ENCODE assay signal across 18 cellular contexts in genomic region chr5:93151121-93151520, GRCh38.
DNase-seq lines count a peak whose midpoint lies in the region; ATAC-seq, FAIRE-seq and TF ChIP-seq lines count a peak whose summit lies in the region.
"Had no signal": no experiment of that assay in that cellular context is flagged by ENCODE, and none has a peak within 500 bp of the region (broad histone marks: within the 10 kb centered on the region; RNA-seq: fewer than 3 reads in every experiment).

No MANE protein-coding gene starts in this region.

- no peaks in the 10 kb centered on the region for H3K36me3 ChIP-seq in Panc1 (ENCODE audit: control insufficient read depth, insufficient read depth, low read length)
- H3K36me3 ChIP-seq: suprapubic skin had no signal

- peaks cover 26% of the 10 kb centered on the region for H3K4me1 ChIP-seq in Panc1 (ENCODE audit: control insufficient read depth, insufficient read depth, low read length)
- H3K4me1 ChIP-seq: suprapubic skin had no signal

- no peaks in the 10 kb centered on the region for H3K27me3 ChIP-seq in Panc1 (ENCODE audit: control insufficient read depth, insufficient read depth, low read length)
- H3K27me3 ChIP-seq: suprapubic skin had no signal

- no peak for TF ChIP-seq CTCF in Panc1 (IDR thresholded peaks at IDR 0.05)

- no peak overlapping the region for H3K27ac Mint-ChIP-seq in naive thymus-derived CD8-positive, alpha-beta T cell
- H3K27ac Mint-ChIP-seq: activated naive CD4-positive, alpha-beta T cell treated with anti-CD3 and anti-CD28 coated beads, Interleukin-2, amount 50 U/mL, for 24 hours; activated T-cell treated with anti-CD3 and anti-CD28 coated beads, Interleukin-2, amount 50 U/mL, for 24 hours; effector memory CD8-positive, alpha-beta T cell had no signal

- peak; percentile 58; the same call in 1 of the 2 replicates for ATAC-seq in Panc1
- no peak for ATAC-seq in GM21717 (IDR thresholded peaks at IDR 0.05; ENCODE audit: unreplicated experiment)
- ATAC-seq in HG02973 (IDR thresholded peaks at IDR 0.05; ENCODE audit: unreplicated experiment): no peak
- no peak for ATAC-seq in naive thymus-derived CD8-positive, alpha-beta T cell
- ATAC-seq: effector memory CD8-positive, alpha-beta T cell; left ventricle myocardium superior had no signal

- no peaks in the 10 kb centered on the region for H3K36me3 Mint-ChIP-seq in naive thymus-derived CD8-positive, alpha-beta T cell
- H3K36me3 Mint-ChIP-seq: activated naive CD4-positive, alpha-beta T cell treated with anti-CD3 and anti-CD28 coated beads, Interleukin-2, amount 50 U/mL, for 24 hours had no signal

- intact Hi-C loops in Panc1 (cut with micrococcal nuclease; ENCODE audit: unreplicated experiment): no loop called here

- DNase-seq in Panc1 (ENCODE audit: low read depth, low spot score) (no peak), dermis blood vessel endothelial cell (peak; percentile 70), lung microvascular endothelial cell (ENCODE audit: low read depth in 2 of 2) (peak; percentile 65 to 69), Ammon's horn (ENCODE audit: low spot score) (no peak)
- no peak for DNase-seq in naive thymus-derived CD8-positive, alpha-beta T cell
- DNase-seq: activated CD4-positive, alpha-beta T cell treated with anti-CD3 and anti-CD28 coated beads, Interleukin-2, amount 50 U/mL, for 48 hours; activated T-cell treated with anti-CD3 and anti-CD28 coated beads, Interleukin-2, amount 50 U/mL, for 24 hours; effector memory CD8-positive, alpha-beta T cell; KBM-7; left ventricle myocardium superior; NCI-H1417 treated with DMSO at 0.1 percent for 48 hours; NCI-H2171 treated with DMSO at 0.1 percent for 48 hours had no signal

- H3K9me3 ChIP-seq in Panc1 (ENCODE audit: control insufficient read depth, insufficient read depth, low read depth, low read length): no peaks in the 10 kb centered on the region
- H3K9me3 ChIP-seq: suprapubic skin had no signal

- no peak overlapping the region for H3K4me3 Mint-ChIP-seq in naive thymus-derived CD8-positive, alpha-beta T cell
- H3K4me3 Mint-ChIP-seq: activated naive CD4-positive, alpha-beta T cell treated with anti-CD3 and anti-CD28 coated beads, Interleukin-2, amount 50 U/mL, for 24 hours; activated T-cell treated with anti-CD3 and anti-CD28 coated beads, Interleukin-2, amount 50 U/mL, for 24 hours; effector memory CD8-positive, alpha-beta T cell had no signal

- CTCF ChIA-PET in Panc1 (lab: Charles Lee): no interaction called here

- H3K27me3 Mint-ChIP-seq in naive thymus-derived CD8-positive, alpha-beta T cell: peaks cover 0 to 4% (median 0%) of the 10 kb centered on the region in 5 donors
- H3K27me3 Mint-ChIP-seq: activated naive CD4-positive, alpha-beta T cell treated with anti-CD3 and anti-CD28 coated beads, Interleukin-2, amount 50 U/mL, for 24 hours; activated T-cell treated with anti-CD3 and anti-CD28 coated beads, Interleukin-2, amount 50 U/mL, for 24 hours; effector memory CD8-positive, alpha-beta T cell had no signal

- H3K27ac ChIP-seq in Panc1 (ENCODE audit: low read length): peak overlapping the region; percentile 79; the same call in 1 of the 2 replicates
- H3K27ac ChIP-seq: suprapubic skin, VCaP had no signal

- peaks cover 0 to 3% (median 0%) of the 10 kb centered on the region in 9 donors for H3K9me3 Mint-ChIP-seq in naive thymus-derived CD8-positive, alpha-beta T cell
- H3K9me3 Mint-ChIP-seq: effector memory CD8-positive, alpha-beta T cell had no signal

- in situ Hi-C loops in Panc1 (cut with HindIII; ENCODE audit: low pct_unique_long_range_greater_than_20kb, low sequenced_read_pairs): no loop called here

- POLR2A ChIA-PET in Panc1 (lab: Charles Lee): no interaction called here
- POLR2A ChIA-PET in naive thymus-derived CD8-positive, alpha-beta T cell (lab: Charles Lee): no interaction called here

- peak; percentile 13 for FAIRE-seq in G401.6 (lab: Jason Lieb, UNC)

- BruUV-seq in Panc1 (replicated peaks; lab: Mats Ljungman, UMichigan): no TSS peak

- H3K4me1 Mint-ChIP-seq in naive thymus-derived CD8-positive, alpha-beta T cell: no peaks in the 10 kb centered on the region
- H3K4me1 Mint-ChIP-seq: activated naive CD4-positive, alpha-beta T cell treated with anti-CD3 and anti-CD28 coated beads, Interleukin-2, amount 50 U/mL, for 24 hours had no signal

- H3K4me3 ChIP-seq in Panc1 (ENCODE audit: low read depth in 2 of 2, low read length in 2 of 2): no peak overlapping the region
- H3K4me3 ChIP-seq: suprapubic skin had no signal

Comparison
In these comparisons a context has a peak if more than half of its experiments do, and no peak if none do; other contexts are left out.
1. DNase-seq: peak in dermis blood vessel endothelial cell (single experiment) and lung microvascular endothelial cell (2 of 2); none in Panc1 (single experiment), Ammon's horn (single experiment) and naive thymus-derived CD8-positive, alpha-beta T cell (0 of 10).